ENCODE assay signal across 8 cellular contexts in the genomic region with DNA sequence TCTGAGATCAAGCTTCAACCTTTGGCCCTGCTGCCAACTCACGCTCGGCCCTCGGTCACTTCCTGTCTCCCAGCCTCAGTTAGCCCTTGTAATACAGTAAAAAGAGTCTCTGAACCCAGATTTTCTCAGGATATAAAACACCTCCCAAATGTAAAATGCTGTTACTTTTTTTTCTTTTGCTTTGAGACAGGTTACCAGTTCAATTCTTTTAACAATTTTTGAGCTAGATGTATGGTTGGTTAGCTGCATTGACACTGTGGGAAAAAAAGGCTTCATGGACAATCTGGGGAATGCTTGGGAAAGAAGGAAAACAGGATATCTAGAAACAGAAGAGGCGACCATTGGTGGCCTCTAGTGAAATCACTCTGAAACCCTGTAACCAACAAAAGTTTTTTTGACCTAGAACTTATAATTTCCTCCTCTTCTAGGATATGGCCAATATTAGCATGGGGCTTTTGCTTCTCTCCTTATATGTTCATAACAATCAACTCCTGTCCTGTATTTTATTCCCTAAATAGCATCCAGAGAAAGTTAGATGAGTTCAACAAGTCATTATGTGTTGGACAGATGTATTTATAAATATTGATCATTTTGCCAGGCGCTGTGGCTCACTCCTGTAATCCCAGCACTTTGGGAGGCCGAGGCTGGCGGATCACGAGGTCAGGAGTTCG. TPM values are rescaled to one million over a fixed set of nuclear protein-coding genes. Genes with fewer than 3 reads are reported as not detected.
DNase-seq lines count a peak whose midpoint lies in the region; FAIRE-seq and TF ChIP-seq lines count a peak whose summit lies in the region.

No MANE protein-coding gene starts in this region.

- no peaks in the 10 kb centered on the region for H3K27me3 ChIP-seq in HUES48 (ENCODE audit: control insufficient read depth, insufficient read depth, low read length)
- no peaks in the 10 kb centered on the region for H3K27me3 ChIP-seq in breast epithelium
- H3K27me3 ChIP-seq in mucosa of stomach (ENCODE audit: control insufficient read depth, insufficient read depth, low read length): no peaks in the 10 kb centered on the region

- H3K27ac ChIP-seq in HUES48 (ENCODE audit: low read depth, low read length) (peak overlapping the region; percentile 99), breast epithelium (peak overlapping the region; percentile 95 to 98)

- TF ChIP-seq CTCF in AG09309 (IDR thresholded peaks at IDR 0.05; ENCODE audit: control insufficient read depth, insufficient read depth, low read depth, low read length, missing control alignments) (no peak), breast epithelium (IDR thresholded peaks at IDR 0.05) (no peak), D721Med (IDR thresholded peaks at IDR 0.05; ENCODE audit: insufficient read depth, missing control alignments) (no peak)

- H3K4me1 ChIP-seq in HUES48 (ENCODE audit: control insufficient read depth, insufficient read depth, low read length) (peaks cover 12% of the 10 kb centered on the region), breast epithelium (peaks cover 0 to 6% of the 10 kb centered on the region in 2 donors), mucosa of stomach (ENCODE audit: control insufficient read depth, insufficient read depth, low read length) (peaks cover 19% of the 10 kb centered on the region)

- H3K9ac ChIP-seq in HUES48 (ENCODE audit: low read depth, low read length) (peak overlapping the region; percentile 68), mucosa of stomach (ENCODE audit: low read length) (peak overlapping the region; percentile 98)

- H3K4me3 ChIP-seq in AG09309 (ENCODE audit: control insufficient read depth, low read depth, low read length): peak overlapping the region; percentile 80
- H3K4me3 ChIP-seq in HUES48 (ENCODE audit: low read depth, low read length): peak overlapping the region; percentile 98
- H3K4me3 ChIP-seq in breast epithelium: peak overlapping the region; percentile 78 to 96 (median 79)
- peak overlapping the region; percentile 93 for H3K4me3 ChIP-seq in mucosa of stomach (ENCODE audit: low read length)

- H3K9me3 ChIP-seq in HUES48 (ENCODE audit: control insufficient read depth, insufficient read depth, low read length) (no peaks in the 10 kb centered on the region), breast epithelium (no peaks in the 10 kb centered on the region), mucosa of stomach (ENCODE audit: control insufficient read depth, low read length) (no peaks in the 10 kb centered on the region)

- DNase-seq in AG09309 (ENCODE audit: low read depth) (no peak), breast epithelium (ENCODE audit: low spot score in 2 of 2) (no peak), D721Med (ENCODE audit: insufficient read length, low spot score) (no peak), NCI-H510A treated with DMSO at 0.1 percent for 48 hours (lab: John Stamatoyannopoulos, UW) (no peak), posterior cingulate gyrus (no peak), NCI-H1694 (lab: John Stamatoyannopoulos, UW) (no peak)

- intact Hi-C loops in breast epithelium (cut with DNase I; ENCODE audit: low total_unique reads) (no loop called here), posterior cingulate gyrus (cut with DNase I) (loop anchor here (1.0 kb wide), 1 partner anchor 21 kb away; a partner anchor contains a TSS)

- no peak for TF ChIP-seq POLR2A in breast epithelium (IDR thresholded peaks at IDR 0.05)

- H3K36me3 ChIP-seq in HUES48 (ENCODE audit: control insufficient read depth, insufficient read depth, low read length): no peaks in the 10 kb centered on the region
- H3K36me3 ChIP-seq in breast epithelium: no peaks in the 10 kb centered on the region
- no peaks in the 10 kb centered on the region for H3K36me3 ChIP-seq in mucosa of stomach (ENCODE audit: control insufficient read depth, insufficient read depth, low read length)

- FAIRE-seq in D721Med (lab: Jason Lieb, UNC): no peak

RNA-seq across cellular contexts. Expression of a gene that starts 1.3 kb away (rescaled TPM):
- 100 to 1,000 TPM in 2 of 3 donors, 10 to 100 TPM in 1; 83.6 to 177 (median 130) TPM for total RNA-seq in breast epithelium

RNA-seq across cellular contexts. Expression of a gene that starts 21.0 kb away (rescaled TPM):
- 1 to 10 TPM; 2.3 to 4.8 (median 3.2) TPM for total RNA-seq in breast epithelium
